ENCODE assay signal across 22 cellular contexts in genomic region chr18:24657461-24657860, GRCh38.
A peak's percentile ranks its signal among the peaks of the same experiment; 100 is the strongest.
DNase-seq lines count a peak whose midpoint lies in the region; ATAC-seq and TF ChIP-seq lines count a peak whose summit lies in the region.
"Had no signal": no experiment of that assay in that cellular context is flagged by ENCODE, and none has a peak within 500 bp of the region (broad histone marks: within the 10 kb centered on the region; RNA-seq: fewer than 3 reads in every experiment).

No MANE protein-coding gene starts in this region.

- H3K36me3 Mint-ChIP-seq in neural crest cell (ENCODE audit: low read depth): no peaks in the 10 kb centered on the region
- H3K36me3 Mint-ChIP-seq: activated naive CD8-positive, alpha-beta T cell treated with anti-CD3 and anti-CD28 coated beads, Interleukin-2, amount 10 ng/mL, durations not matched to agents 7 days and 5 days; IgD-negative memory B cell; natural killer cell had no signal

- no peaks in the 10 kb centered on the region for H3K9me3 Mint-ChIP-seq in neural crest cell
- H3K9me3 Mint-ChIP-seq: activated naive CD8-positive, alpha-beta T cell treated with anti-CD3 and anti-CD28 coated beads, Interleukin-2, amount 10 ng/mL, durations not matched to agents 7 days and 5 days; natural killer cell had no signal

- H3K27ac Mint-ChIP-seq in neural crest cell (ENCODE audit: unreplicated experiment): peak overlapping the region; percentile 36
- H3K27ac Mint-ChIP-seq: activated naive CD8-positive, alpha-beta T cell treated with anti-CD3 and anti-CD28 coated beads, Interleukin-2, amount 10 ng/mL, durations not matched to agents 7 days and 5 days; B cell; natural killer cell had no signal

- H3K4me3 Mint-ChIP-seq in neural crest cell: no peak overlapping the region
- H3K4me3 Mint-ChIP-seq: activated naive CD8-positive, alpha-beta T cell treated with anti-CD3 and anti-CD28 coated beads, Interleukin-2, amount 10 ng/mL, durations not matched to agents 7 days and 5 days; B cell; natural killer cell had no signal

- intact Hi-C loops in left colon (cut with DNase I, micrococcal nuclease): no loop called here

- DNase-seq in DMS79 treated with DMSO at 0.1 percent for 48 hours (lab: John Stamatoyannopoulos, UW) (peak; percentile 84), Kasumi-1 (lab: John Stamatoyannopoulos, UW) (peak; percentile 49 to 55), cerebellar cortex (ENCODE audit: low spot score) (peak; percentile 37), neural crest cell (ENCODE audit: low read depth, low spot score) (no peak), left colon (no peak), NCI-H2081 treated with DMSO at 0.1 percent for 48 hours (lab: John Stamatoyannopoulos, UW) (no peak), NK-92 (lab: John Stamatoyannopoulos, UW; ENCODE audit: unreplicated experiment) (no peak)
- DNase-seq: activated CD4-positive, CD25-positive, alpha-beta regulatory T cell treated with anti-CD3 and anti-CD28 coated beads, Interleukin-2, amount 50 U/mL, for 72 hours; activated naive CD8-positive, alpha-beta T cell treated with anti-CD3 and anti-CD28 coated beads, Interleukin-2, amount 10 ng/mL, durations not matched to agents 7 days and 5 days; cortex of kidney; foreskin keratinocyte; kidney glomerular epithelial cell; natural killer cell; NCI-H1694 treated with DMSO at 0.1 percent for 48 hours; NCI-H526; OCI-M1; small intestine; stimulated activated CD4-positive, alpha-beta T cell treated with anti-CD3 and anti-CD28 coated beads, Interleukin-4, amount 100 ng/mL, for 4 hours; upper lobe of right lung had no signal

- ATAC-seq in left colon: no peak
- no peak for ATAC-seq in HG02981 (IDR thresholded peaks at IDR 0.05; ENCODE audit: unreplicated experiment)
- ATAC-seq: foreskin keratinocyte, natural killer cell, upper lobe of right lung had no signal

- H3K27me3 Mint-ChIP-seq in neural crest cell (ENCODE audit: low read depth): no peaks in the 10 kb centered on the region

- peaks cover 11% of the 10 kb centered on the region for H3K4me1 Mint-ChIP-seq in neural crest cell

- no peak for TF ChIP-seq CTCF in neural crest cell (conservative IDR thresholded peaks at IDR 0.05)

Comparison
In these comparisons a context has a peak if more than half of its experiments do, and no peak if none do; other contexts are left out.
1. DNase-seq: peak in DMS79 treated with DMSO at 0.1 percent for 48 hours (single experiment), Kasumi-1 (2 of 2) and cerebellar cortex (single experiment); none in neural crest cell (single experiment), left colon (0 of 2), NCI-H2081 treated with DMSO at 0.1 percent for 48 hours (single experiment) and NK-92 (single experiment).